In genomic region chr3:157064402-157064801, GRCh38 we compare ENCODE assay signal across 10 cellular contexts.
A peak's percentile ranks its signal among the peaks of the same experiment; 100 is the strongest.
DNase-seq lines count a peak whose midpoint lies in the region; ATAC-seq and TF ChIP-seq lines count a peak whose summit lies in the region.
"Had no signal": no experiment of that assay in that cellular context is flagged by ENCODE, and none has a peak within 500 bp of the region (broad histone marks: within the 10 kb centered on the region; RNA-seq: fewer than 3 reads in every experiment).

No MANE protein-coding gene starts in this region.

- H3K36me3 ChIP-seq in MM.1S (replicated peaks; ENCODE audit: insufficient read depth, low read length) = no peaks in the 10 kb centered on the region
- H3K36me3 ChIP-seq in naive thymus-derived CD4-positive, alpha-beta T cell (ENCODE audit: control insufficient read depth in 2 of 3, insufficient read depth in 3 of 3, low read length in 3 of 3) = no peaks in the 10 kb centered on the region
- no peaks in the 10 kb centered on the region for H3K36me3 ChIP-seq in mammary epithelial cell (ENCODE audit: insufficient read depth, low read length)
- H3K36me3 ChIP-seq in suprapubic skin = no peaks in the 10 kb centered on the region
- H3K36me3 ChIP-seq: gastrocnemius medialis, neutrophil had no signal

- H3K4me2 ChIP-seq in MM.1S (ENCODE audit: low read depth, low read length) (peak overlapping the region; percentile 17), mammary epithelial cell (ENCODE audit: insufficient read depth, low read depth, low read length) (no peak overlapping the region)

- POLR2A ChIA-PET in naive thymus-derived CD4-positive, alpha-beta T cell (lab: Charles Lee) = no interaction called here

- peaks cover 0 to 16% (median 1%) of the 10 kb centered on the region in 5 donors for H3K27me3 Mint-ChIP-seq in naive thymus-derived CD4-positive, alpha-beta T cell

- in situ Hi-C loops in mammary epithelial cell (cut with MboI; ENCODE audit: low sequenced_read_pairs in 2 of 2) = no loop called here

- no peak overlapping the region for H3K4me3 Mint-ChIP-seq in naive thymus-derived CD4-positive, alpha-beta T cell

- no peaks in the 10 kb centered on the region for H3F3A ChIP-seq in MM.1S (ENCODE audit: insufficient read depth, low read length)

- no peak for TF ChIP-seq POLR2A in suprapubic skin (IDR thresholded peaks at IDR 0.05)

- no TSS peak for BruUV-seq in mammary epithelial cell (replicated peaks; lab: Mats Ljungman, UMichigan)

- peak overlapping the region; percentile 21 for H2AFZ ChIP-seq in MM.1S (ENCODE audit: low read length)
- H2AFZ ChIP-seq in mammary epithelial cell (ENCODE audit: low read depth, low read length) = no peak overlapping the region

- H3K27ac Mint-ChIP-seq in naive thymus-derived CD4-positive, alpha-beta T cell = no peak overlapping the region

- dilution Hi-C loops in mammary epithelial cell (cut with HindIII; ENCODE audit: low sequenced_read_pairs) = no loop called here

- H3K27me3 ChIP-seq in MM.1S (replicated peaks; ENCODE audit: insufficient read depth, low read length) (no peaks in the 10 kb centered on the region), mammary epithelial cell (ENCODE audit: insufficient read depth, low read length) (no peaks in the 10 kb centered on the region), suprapubic skin (no peaks in the 10 kb centered on the region)
- H3K27me3 ChIP-seq in naive thymus-derived CD4-positive, alpha-beta T cell (ENCODE audit: control insufficient read depth in 2 of 2, insufficient read depth in 2 of 2, low read length in 2 of 2) = no peaks in the 10 kb centered on the region
- H3K27me3 ChIP-seq: gastrocnemius medialis had no signal

- TF ChIP-seq CTCF in MM.1S (IDR thresholded peaks at IDR 0.05; ENCODE audit: low read length) (no peak), mammary epithelial cell (conservative IDR thresholded peaks at IDR 0.05 in 1 of 2, IDR thresholded peaks at IDR 0.05 in 1 of 2; ENCODE audit: extremely low read depth in 1 of 2, insufficient read depth in 1 of 2, low read depth in 1 of 2, low read length in 2 of 2) (no peak), suprapubic skin (IDR thresholded peaks at IDR 0.05) (no peak)

- CTCF ChIA-PET in naive thymus-derived CD4-positive, alpha-beta T cell (lab: Charles Lee) = no interaction called here
- CTCF ChIA-PET in mammary epithelial cell (lab: Charles Lee; ENCODE audit: low non-redundant PET) = no interaction called here

- H3K4me3 ChIP-seq in MM.1S (ENCODE audit: low read length) (peak overlapping the region; percentile 3; the same call in 1 of the 2 replicates), mammary epithelial cell (replicated peaks in 1 of 3; ENCODE audit: insufficient read depth in 1 of 3, low read depth in 2 of 3, low read length in 3 of 3) (no peak overlapping the region), suprapubic skin (no peak overlapping the region)
- no peak overlapping the region for H3K4me3 ChIP-seq in naive thymus-derived CD4-positive, alpha-beta T cell (ENCODE audit: low read length)
- H3K4me3 ChIP-seq: gastrocnemius medialis had no signal

- H3K79me2 ChIP-seq in MM.1S (ENCODE audit: low read length) (no peaks in the 10 kb centered on the region), mammary epithelial cell (ENCODE audit: insufficient read depth, low read length) (no peaks in the 10 kb centered on the region)

- H3K27ac ChIP-seq in MM.1S (ENCODE audit: low read length) = peak overlapping the region; percentile 7; the same call in 1 of the 2 replicates
- H3K27ac ChIP-seq in naive thymus-derived CD4-positive, alpha-beta T cell (ENCODE audit: low read depth, low read length) = no peak overlapping the region
- H3K27ac ChIP-seq in mammary epithelial cell (ENCODE audit: insufficient read depth, low read depth, low read length) = no peak overlapping the region
- H3K27ac ChIP-seq in suprapubic skin = no peak overlapping the region
- H3K27ac ChIP-seq: gastrocnemius medialis, neutrophil had no signal

- peaks cover 0 to 3% (median 0%) of the 10 kb centered on the region in 5 donors for H3K36me3 Mint-ChIP-seq in naive thymus-derived CD4-positive, alpha-beta T cell

- no peak overlapping the region for H3K9ac ChIP-seq in MM.1S (ENCODE audit: low read length)
- no peak overlapping the region for H3K9ac ChIP-seq in mammary epithelial cell (ENCODE audit: insufficient read depth, low read length)

- DNase-seq in MM.1S (peak; percentile 38), mammary epithelial cell (no peak), NCI-H748 (lab: John Stamatoyannopoulos, UW; ENCODE audit: unreplicated experiment) (no peak), suprapubic skin (ENCODE audit: low spot score in 2 of 2) (no peak)
- no peak for DNase-seq in naive thymus-derived CD4-positive, alpha-beta T cell

- no peak for TF ChIP-seq EP300 in suprapubic skin (IDR thresholded peaks at IDR 0.05)

- peaks cover 7 to 25% (median 19%) of the 10 kb centered on the region in 7 donors for H3K4me1 Mint-ChIP-seq in naive thymus-derived CD4-positive, alpha-beta T cell

- H3K9me3 ChIP-seq in MM.1S (replicated peaks; ENCODE audit: insufficient read depth, low read length) (no peaks in the 10 kb centered on the region), mammary epithelial cell (replicated peaks; ENCODE audit: insufficient read depth, low read length) (no peaks in the 10 kb centered on the region), suprapubic skin (no peaks in the 10 kb centered on the region)
- no peaks in the 10 kb centered on the region for H3K9me3 ChIP-seq in naive thymus-derived CD4-positive, alpha-beta T cell (ENCODE audit: control insufficient read depth in 2 of 3, low read length in 3 of 3)
- H3K9me3 ChIP-seq: gastrocnemius medialis, neutrophil had no signal

- peaks cover 0 to 2% (median 0%) of the 10 kb centered on the region in 11 donors for H3K9me3 Mint-ChIP-seq in naive thymus-derived CD4-positive, alpha-beta T cell

- no peaks in the 10 kb centered on the region for H3K9me2 ChIP-seq in MM.1S (replicated peaks; ENCODE audit: insufficient read depth, low read length)

- intact Hi-C loops in naive thymus-derived CD4-positive, alpha-beta T cell (cut with micrococcal nuclease) = no loop called here
- intact Hi-C loops in mammary epithelial cell (cut with micrococcal nuclease) = no loop called here

- H3K4me1 ChIP-seq in MM.1S (ENCODE audit: low read length) = peaks cover 31% of the 10 kb centered on the region
- peaks cover 7 to 30% of the 10 kb centered on the region in 2 donors for H3K4me1 ChIP-seq in naive thymus-derived CD4-positive, alpha-beta T cell (ENCODE audit: control insufficient read depth in 2 of 2, insufficient read depth in 2 of 2, low read length in 2 of 2)
- H3K4me1 ChIP-seq in mammary epithelial cell (ENCODE audit: insufficient read depth, low read length) = no peaks in the 10 kb centered on the region
- no peaks in the 10 kb centered on the region for H3K4me1 ChIP-seq in suprapubic skin
- H3K4me1 ChIP-seq: gastrocnemius medialis had no signal

- H4K20me1 ChIP-seq in MM.1S (ENCODE audit: insufficient read depth, low read length) (no peaks in the 10 kb centered on the region), mammary epithelial cell (ENCODE audit: insufficient read depth, low read length) (no peaks in the 10 kb centered on the region)

- WGBS in mammary epithelial cell (ENCODE audit: low coverage, missing lambda C conversion rate) = 93% methylated on average over 7 of the region's 7 CpGs
- 65% methylated on average over 7 of the region's 7 CpGs for WGBS in suprapubic skin

- ATAC-seq in GM19035 (IDR thresholded peaks at IDR 0.05; ENCODE audit: unreplicated experiment) (peak; percentile 55), HG02759 (IDR thresholded peaks at IDR 0.05; ENCODE audit: unreplicated experiment) (peak; percentile 79), HG02840 (IDR thresholded peaks at IDR 0.05; ENCODE audit: low FRiP score, unreplicated experiment) (no peak)
- peak; percentile 52 for ATAC-seq in naive thymus-derived CD4-positive, alpha-beta T cell
- ATAC-seq: gastrocnemius medialis had no signal
